ENCODE assay signal across 17 cellular contexts in the genomic region with DNA sequence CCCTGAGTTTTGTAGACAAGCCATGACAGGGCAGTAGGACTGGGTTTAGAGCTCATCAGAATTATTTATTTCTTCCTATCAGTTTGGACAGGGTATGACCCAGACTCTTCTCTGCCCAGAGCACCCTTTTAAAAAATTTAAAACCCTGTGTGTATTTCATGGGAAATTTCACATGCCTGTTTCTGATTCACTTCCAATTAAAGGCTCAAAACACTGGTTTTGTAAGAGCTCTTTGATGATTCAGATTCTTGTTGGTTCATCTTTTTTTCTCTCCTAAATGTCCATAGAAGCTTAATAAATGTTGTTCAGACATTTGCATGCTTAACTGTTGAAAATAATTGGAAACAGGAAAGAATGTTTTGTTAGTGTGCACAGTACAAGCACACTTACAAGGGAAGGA. TPM values are rescaled to one million over a fixed set of nuclear protein-coding genes. Genes with fewer than 3 reads are reported as not detected.
DNase-seq lines count a peak whose midpoint lies in the region; ATAC-seq and TF ChIP-seq lines count a peak whose summit lies in the region.
"Had no signal": no experiment of that assay in that cellular context is flagged by ENCODE, and none has a peak within 500 bp of the region (broad histone marks: within the 10 kb centered on the region; RNA-seq: fewer than 3 reads in every experiment).

No MANE protein-coding gene starts in this region.

- H3K9me3 Mint-ChIP-seq in HFFc6 (no peaks in the 10 kb centered on the region), natural killer cell (no peaks in the 10 kb centered on the region)

- H3K27ac Mint-ChIP-seq in HFFc6: peak overlapping the region; percentile 91
- H3K27ac Mint-ChIP-seq in natural killer cell: peak overlapping the region; percentile 84 to 89

- peak overlapping the region; percentile 89 for H3K4me2 ChIP-seq in BLaER1
- H3K4me2 ChIP-seq in trophoblast cell (ENCODE audit: low read length): no peak overlapping the region
- H3K4me2 ChIP-seq: KMS-11 had no signal

- no peak overlapping the region for H2AFZ ChIP-seq in trophoblast cell (ENCODE audit: insufficient read depth, low read length, poor library complexity)

- no peak overlapping the region for H4K8ac ChIP-seq in trophoblast cell (ENCODE audit: low read depth, low read length)

- intact Hi-C loops in natural killer cell (cut with micrococcal nuclease): no loop called here

- peaks cover 100% of the 10 kb centered on the region for H4K20me1 ChIP-seq in BLaER1

- TF ChIP-seq CTCF in HFFc6 (IDR thresholded peaks at IDR 0.05) (no peak), natural killer cell (IDR thresholded peaks at IDR 0.05) (no peak)

- H2BK120ac ChIP-seq in trophoblast cell (ENCODE audit: insufficient read depth, low read length, poor library complexity): no peak overlapping the region

- peaks cover 19% of the 10 kb centered on the region; the same call in 1 of the 2 replicates for H3K9me3 ChIP-seq in BLaER1
- H3K9me3 ChIP-seq in trophoblast cell (ENCODE audit: insufficient read depth, low read depth, low read length): peaks cover 1% of the 10 kb centered on the region
- H3K9me3 ChIP-seq: thyroid gland had no signal

- H2BK12ac ChIP-seq in trophoblast cell (ENCODE audit: low read length): no peak overlapping the region

- H3K4me1 ChIP-seq in BLaER1 (peaks cover 100% of the 10 kb centered on the region), trophoblast cell (ENCODE audit: control insufficient read depth in 1 of 2, insufficient read depth in 2 of 2, low read length in 2 of 2) (peaks cover 0 to 4% of the 10 kb centered on the region in 2 experiments)

- H4K91ac ChIP-seq in trophoblast cell (ENCODE audit: low read depth, low read length): no peak overlapping the region

- H4K12ac ChIP-seq in trophoblast cell (ENCODE audit: low read depth, low read length): no peak overlapping the region

- no peaks in the 10 kb centered on the region for H3K27me3 ChIP-seq in BLaER1
- H3K27me3 ChIP-seq in trophoblast cell (ENCODE audit: insufficient read depth, low read length): no peaks in the 10 kb centered on the region
- H3K27me3 ChIP-seq: thyroid gland had no signal

- peaks cover 87% of the 10 kb centered on the region for H3K4me1 Mint-ChIP-seq in HFFc6 (ENCODE audit: low read depth)
- peaks cover 85 to 95% of the 10 kb centered on the region in 2 donors for H3K4me1 Mint-ChIP-seq in natural killer cell

- peaks cover 26% of the 10 kb centered on the region for H3K36me3 Mint-ChIP-seq in HFFc6 (ENCODE audit: low read depth)
- no peaks in the 10 kb centered on the region for H3K36me3 Mint-ChIP-seq in natural killer cell

- H3K36me3 ChIP-seq in BLaER1 (peaks cover 87% of the 10 kb centered on the region), trophoblast cell (ENCODE audit: control insufficient read depth in 1 of 2, insufficient read depth in 2 of 2, low read length in 2 of 2) (peaks cover 0 to 3% of the 10 kb centered on the region in 2 experiments)
- H3K36me3 ChIP-seq: thyroid gland had no signal

- H2AK5ac ChIP-seq in trophoblast cell (ENCODE audit: low read length): no peak overlapping the region

- no peak for ATAC-seq in natural killer cell
- no peak for ATAC-seq in GM18868 (IDR thresholded peaks at IDR 0.05; ENCODE audit: unreplicated experiment)
- ATAC-seq: foreskin keratinocyte had no signal

- DNase-seq in HFFc6 (peak; percentile 82), dermis blood vessel endothelial cell (peak; percentile 21), natural killer cell (no peak), HUDEP-2 (lab: John Stamatoyannopoulos, UW; ENCODE audit: unreplicated experiment in 76 of 76) (no peak), trophoblast cell (no peak), NCI-H748 treated with DMSO at 0.1 percent for 48 hours (lab: John Stamatoyannopoulos, UW) (no peak)
- DNase-seq: activated CD4-positive, alpha-beta T cell treated with anti-CD3 and anti-CD28 coated beads for 36 hours; activated gamma-delta T cell; Calu3; NCI-H2171; OCI-M1; small intestine; thyroid gland had no signal

- H3K4me3 Mint-ChIP-seq in HFFc6 (peak overlapping the region; percentile 73), natural killer cell (no peak overlapping the region)
- H3K4me3 Mint-ChIP-seq: activated CD4-positive, alpha-beta T cell treated with anti-CD3 and anti-CD28 coated beads for 36 hours had no signal

- H3K23ac ChIP-seq in trophoblast cell (ENCODE audit: low read length): no peak overlapping the region

- no peak overlapping the region for H3K14ac ChIP-seq in trophoblast cell (ENCODE audit: low read length)

- H3K27me3 Mint-ChIP-seq in HFFc6 (ENCODE audit: insufficient read depth): no peaks in the 10 kb centered on the region; the same call in 1 of the 2 replicates
- no peaks in the 10 kb centered on the region for H3K27me3 Mint-ChIP-seq in natural killer cell (ENCODE audit: low read depth in 2 of 2)
- H3K27me3 Mint-ChIP-seq: activated CD4-positive, alpha-beta T cell treated with anti-CD3 and anti-CD28 coated beads for 36 hours had no signal

- H3K9ac ChIP-seq in BLaER1 (no peak overlapping the region), trophoblast cell (ENCODE audit: low read length) (no peak overlapping the region)
- H3K9ac ChIP-seq: KMS-11 had no signal

- H3K4me3 ChIP-seq in BLaER1: no peak overlapping the region
- no peak overlapping the region for H3K4me3 ChIP-seq in trophoblast cell (ENCODE audit: low read depth, low read length)
- H3K4me3 ChIP-seq: thyroid gland had no signal

- H3K79me2 ChIP-seq in trophoblast cell (ENCODE audit: control insufficient read depth, insufficient read depth, low read length, poor library complexity): no peaks in the 10 kb centered on the region

- no peak overlapping the region for H3K4ac ChIP-seq in trophoblast cell (ENCODE audit: low read depth, low read length)

- 0 out of 2 replicates have a peak overlapping the region, but pooled peaks have one; percentile 27 for H3K27ac ChIP-seq in BLaER1
- H3K27ac ChIP-seq in trophoblast cell (ENCODE audit: low read depth, low read length): no peak overlapping the region
- H3K27ac ChIP-seq: foreskin keratinocyte, KMS-11 had no signal

- no peak overlapping the region for H2BK5ac ChIP-seq in trophoblast cell (ENCODE audit: low read depth, low read length, poor library complexity)

- peaks cover 2% of the 10 kb centered on the region for H3K79me1 ChIP-seq in trophoblast cell (ENCODE audit: low read length)

- H3K18ac ChIP-seq in trophoblast cell (ENCODE audit: low read length): no peak overlapping the region

RNA-seq across cellular contexts. Expression of a gene that starts 13.8 kb away (rescaled TPM):
- total RNA-seq in HFFc6 (2021; fragmentation: NEBNext Ultra II Directional; extraction: Animal tissue kit (Norgen Biotek cat#: 25700)): 10 to 100 TPM; 11.0 to 24.2 (median 19.8) TPM
- 210 and 251 TPM in 2 replicates for total RNA-seq in dermis blood vessel endothelial cell
- 100 to 1,000 TPM; 123 to 157 (median 148) TPM for total RNA-seq in natural killer cell
- 2.3 and 3.1 TPM in 2 replicates for polyA plus RNA-seq in trophoblast cell (2013)

Comparison
In these comparisons a context has a peak if more than half of its experiments do, and no peak if none do; other contexts are left out.
1. DNase-seq: peak in HFFc6 (single experiment) and dermis blood vessel endothelial cell (single experiment); none in natural killer cell (single experiment), HUDEP-2 (0 of 76), trophoblast cell (0 of 2) and NCI-H748 treated with DMSO at 0.1 percent for 48 hours (single experiment).